In genomic region chr18:46169464-46169941, GRCh38 we compare ENCODE assay signal across 11 cellular contexts.
DNase-seq lines count a peak whose midpoint lies in the region; ATAC-seq, FAIRE-seq and TF ChIP-seq lines count a peak whose summit lies in the region.
"Had no signal": no experiment of that assay in that cellular context is flagged by ENCODE, and none has a peak within 500 bp of the region (broad histone marks: within the 10 kb centered on the region; RNA-seq: fewer than 3 reads in every experiment).

No MANE protein-coding gene starts in this region.

- H3K36me3 ChIP-seq in OCI-LY3 (replicated peaks; ENCODE audit: low read depth, low read length): peaks cover 5% of the 10 kb centered on the region
- no peaks in the 10 kb centered on the region for H3K36me3 ChIP-seq in trophoblast cell (ENCODE audit: control insufficient read depth in 1 of 2, insufficient read depth in 2 of 2, low read length in 2 of 2)

- H3K4me2 ChIP-seq in OCI-LY3 (ENCODE audit: low read length) (peak overlapping the region; percentile 50), trophoblast cell (ENCODE audit: low read length) (no peak overlapping the region)

- H4K91ac ChIP-seq in trophoblast cell (ENCODE audit: low read depth, low read length): no peak overlapping the region

- H4K8ac ChIP-seq in trophoblast cell (ENCODE audit: low read depth, low read length): no peak overlapping the region

- H3K27me3 ChIP-seq in OCI-LY3 (ENCODE audit: low read depth, low read length) (no peaks in the 10 kb centered on the region), trophoblast cell (ENCODE audit: insufficient read depth, low read length) (no peaks in the 10 kb centered on the region)

- no peak for TF ChIP-seq CTCF in OCI-LY3 (IDR thresholded peaks at IDR 0.05; ENCODE audit: low read depth, low read length)
- TF ChIP-seq CTCF in D721Med (IDR thresholded peaks at IDR 0.05; ENCODE audit: insufficient read depth, missing control alignments): no peak
- no peak for TF ChIP-seq CTCF in GM20000 (IDR thresholded peaks at IDR 0.05; ENCODE audit: extremely low read depth, missing control alignments)

- no peak for DNase-seq in GM12892 (ENCODE audit: insufficient read length)
- peak; percentile 5 for DNase-seq in dermis blood vessel endothelial cell
- no peak for DNase-seq in trophoblast cell
- DNase-seq in D721Med (ENCODE audit: insufficient read length, low spot score): no peak
- no peak for DNase-seq in GM20000 (ENCODE audit: low spot score)
- DNase-seq: activated CD4-positive, alpha-beta T cell treated with anti-CD3 and anti-CD28 coated beads, Interleukin-2, amount 50 U/mL, for 4 hours; cerebellar nuclear complex; immature natural killer cell; NCI-H82 had no signal

- no peak overlapping the region for H2BK12ac ChIP-seq in trophoblast cell (ENCODE audit: low read length)

- peak overlapping the region; percentile 86 for H3K27ac ChIP-seq in OCI-LY3 (ENCODE audit: low read length)
- H3K27ac ChIP-seq in trophoblast cell (ENCODE audit: low read depth, low read length): peak overlapping the region; percentile 16

- no peak overlapping the region for H2BK120ac ChIP-seq in trophoblast cell (ENCODE audit: insufficient read depth, low read length, poor library complexity)

- H3K9ac ChIP-seq in OCI-LY3 (ENCODE audit: low read length) (peak overlapping the region; percentile 62), trophoblast cell (ENCODE audit: low read length) (no peak overlapping the region)

- peaks cover 21% of the 10 kb centered on the region for H3K79me2 ChIP-seq in OCI-LY3 (ENCODE audit: low read length)
- peaks cover 9% of the 10 kb centered on the region for H3K79me2 ChIP-seq in trophoblast cell (ENCODE audit: control insufficient read depth, insufficient read depth, low read length, poor library complexity)

- H2BK5ac ChIP-seq in trophoblast cell (ENCODE audit: low read depth, low read length, poor library complexity): no peak overlapping the region

- no peak overlapping the region for H3K14ac ChIP-seq in trophoblast cell (ENCODE audit: low read length)

- H3K18ac ChIP-seq in trophoblast cell (ENCODE audit: low read length): no peak overlapping the region

- peaks cover 7% of the 10 kb centered on the region for H3K79me1 ChIP-seq in trophoblast cell (ENCODE audit: low read length)

- H3K9me3 ChIP-seq in OCI-LY3 (ENCODE audit: insufficient read depth, low read length) (no peaks in the 10 kb centered on the region), trophoblast cell (ENCODE audit: insufficient read depth, low read depth, low read length) (peaks cover 3% of the 10 kb centered on the region)

- no peak for ATAC-seq in GM19035 (IDR thresholded peaks at IDR 0.05; ENCODE audit: unreplicated experiment)

- H2AK5ac ChIP-seq in trophoblast cell (ENCODE audit: low read length): no peak overlapping the region

- H3K4me3 ChIP-seq in OCI-LY3 (ENCODE audit: low read length) (peak overlapping the region; percentile 35), trophoblast cell (ENCODE audit: low read depth, low read length) (no peak overlapping the region)

- peaks cover 65% of the 10 kb centered on the region for H3K4me1 ChIP-seq in OCI-LY3 (ENCODE audit: low read length)
- H3K4me1 ChIP-seq in trophoblast cell (ENCODE audit: control insufficient read depth in 1 of 2, insufficient read depth in 2 of 2, low read length in 2 of 2): peaks cover 8 to 14% of the 10 kb centered on the region in 2 experiments

- H3K4ac ChIP-seq in trophoblast cell (ENCODE audit: low read depth, low read length): no peak overlapping the region

- WGBS in trophoblast cell (ENCODE audit: extremely low coverage, insufficient coverage, insufficient read length): no CpG with 5 or more reads among the region's 6 CpGs

- H2AFZ ChIP-seq in OCI-LY3 (ENCODE audit: low read depth, low read length) (peak overlapping the region; percentile 34), trophoblast cell (ENCODE audit: insufficient read depth, low read length, poor library complexity) (no peak overlapping the region)

- peaks cover 6% of the 10 kb centered on the region for H4K20me1 ChIP-seq in OCI-LY3 (ENCODE audit: insufficient read depth, low read length)

- H4K12ac ChIP-seq in trophoblast cell (ENCODE audit: low read depth, low read length): no peak overlapping the region

- FAIRE-seq in GM12892 (lab: Jason Lieb, UNC): peak; percentile 9
- no peak for FAIRE-seq in D721Med (lab: Jason Lieb, UNC)

- H3K23ac ChIP-seq in trophoblast cell (ENCODE audit: low read length): no peak overlapping the region

- no peak for TF ChIP-seq POLR2A in GM12892 (IDR thresholded peaks at IDR 0.05; ENCODE audit: low read depth, low read length)
